ENCODE assay signal across 20 cellular contexts in the genomic region with DNA sequence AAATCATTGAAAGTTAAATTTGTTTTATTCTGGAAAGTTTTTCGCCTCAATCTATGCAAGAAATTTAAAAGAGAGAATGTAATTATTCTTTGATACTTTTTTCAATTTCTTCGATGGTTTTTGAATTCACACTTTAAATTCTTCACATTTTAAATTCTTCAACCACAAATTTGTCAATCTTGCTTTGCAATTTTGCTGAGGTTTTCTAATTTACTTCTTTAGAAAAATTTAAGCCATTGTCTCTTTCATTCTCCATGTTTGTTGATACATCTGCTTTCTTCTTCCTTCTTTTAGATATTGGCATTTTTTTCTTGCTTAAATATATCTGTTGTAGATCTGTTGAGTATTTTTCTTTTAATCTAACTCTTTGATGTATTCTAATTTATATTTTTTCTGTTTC.
"Had no signal": no experiment of that assay in that cellular context is flagged by ENCODE, and none has a peak within 500 bp of the region (broad histone marks: within the 10 kb centered on the region; RNA-seq: fewer than 3 reads in every experiment).

No MANE protein-coding gene starts in this region.

- H3K36me3 Mint-ChIP-seq: IgD-negative memory B cell had no signal

- H3K36me3 ChIP-seq: MG63 had no signal

- H3K4me3 Mint-ChIP-seq: IgD-negative memory B cell had no signal

- H3K27ac ChIP-seq: RWPE1 had no signal

- ATAC-seq: SK-N-SH treated with all-trans-retinoic acid at 6 μM for 48 hours had no signal

- H3K4me1 Mint-ChIP-seq: IgD-negative memory B cell had no signal

- DNase-seq: KBM-7, MG63, NCI-H1092, NCI-H1105 treated with DMSO at 0.1 percent for 48 hours, NCI-H1417 treated with DMSO at 0.1 percent for 48 hours, NCI-H146, NCI-H1694 treated with DMSO at 0.1 percent for 48 hours, NCI-H1930, NCI-H2081, NCI-H2171, NCI-H226, NCI-H446, NCI-H510A, NCI-H524 treated with DMSO at 0.1 percent for 48 hours, NCI-H69, NCI-H774, SHP77 had no signal

- H3K9me3 ChIP-seq: MG63 had no signal

- H3K27ac Mint-ChIP-seq: IgD-negative memory B cell had no signal

- H3K4me3 ChIP-seq: MG63 had no signal

- H3K27me3 ChIP-seq: MG63 had no signal
